29 cellular contexts compared by ENCODE assay signal in genomic region chr13:113461022-113461751, GRCh38.
"Had no signal": no experiment of that assay in that cellular context is flagged by ENCODE, and none has a peak within 500 bp of the region (broad histone marks: within the 10 kb centered on the region; RNA-seq: fewer than 3 reads in every experiment).

No MANE protein-coding gene starts in this region.

- DNase-seq: activated CD4-positive, alpha-beta memory T cell treated with anti-CD3 and anti-CD28 coated beads, Interleukin-2, amount 10 ng/mL, durations not matched to agents 7 days and 5 days; activated CD4-positive, alpha-beta T cell treated with anti-CD3 and anti-CD28 coated beads for 1 hour; activated CD4-positive, alpha-beta T cell treated with anti-CD3 and anti-CD28 coated beads, Interleukin-2, amount 10 ng/mL, durations not matched to agents 7 days and 5 days; activated gamma-delta T cell treated with Interleukin-2 at 50 U/mL for 16 hours; activated naive CD4-positive, alpha-beta T cell treated with anti-CD3 and anti-CD28 coated beads, Interleukin-2, amount 50 U/mL, for 16 hours; activated T-cell treated with anti-CD3 and anti-CD28 coated beads, Interleukin-2, amount 50 U/mL, for 4 hours; amniotic stem cell; brain microvascular endothelial cell; central memory CD4-positive, alpha-beta T cell; foreskin keratinocyte; kidney; mesenchymal stem cell; natural killer cell; sigmoid colon; stimulated activated CD4-positive, alpha-beta T cell treated with anti-CD3 and anti-CD28 coated beads, Interleukin-1b, Interleukin-23, amount 100 ng/mL, for 48 hours; stimulated activated CD4-positive, alpha-beta T cell treated with anti-CD3 and anti-CD28 coated beads, Interleukin-4, amount 100 ng/mL, for 4 hours; stimulated activated CD8-positive, alpha-beta memory T cell treated with anti-CD3 and anti-CD28 coated beads, Interleukin-4, amount 100 ng/mL, for 48 hours; stimulated activated naive CD8-positive, alpha-beta T cell treated with anti-CD3 and anti-CD28 coated beads, Interleukin-15, amount 100 ng/mL, for 72 hours; substantia nigra; T-helper 2 cell; tibial artery had no signal

- ATAC-seq: activated T-cell treated with anti-CD3 and anti-CD28 coated beads, Interleukin-2, amount 50 U/mL, for 4 hours; activated T-helper 17 cell treated with anti-CD3 and anti-CD28 coated beads, Interleukin-2, amount 50 U/mL, for 72 hours; foreskin keratinocyte; natural killer cell; stimulated activated memory B cell treated with anti-CD40 and anti-IgM and Interleukin-4, amounts not matched to agents 10 μg/mL and 1 μg/mL and 100 μg/mL, for 72 hours; stimulated activated naive CD8-positive, alpha-beta T cell treated with anti-CD3 and anti-CD28 coated beads, Interleukin-15, amount 100 ng/mL, for 72 hours had no signal

- H3K27ac ChIP-seq: brain microvascular endothelial cell, esophagus muscularis mucosa, foreskin keratinocyte, hepatocyte, neural progenitor cell, sigmoid colon, tibial artery had no signal

- H3K4me1 ChIP-seq: foreskin keratinocyte, neural progenitor cell had no signal

- H3K36me3 ChIP-seq: neural progenitor cell had no signal

- H3K27me3 ChIP-seq: brain microvascular endothelial cell, esophagus muscularis mucosa, foreskin keratinocyte, hepatocyte, neural progenitor cell, sigmoid colon, tibial artery had no signal

- FAIRE-seq: astrocyte, kidney, urothelium cell line had no signal

- H3K4me3 ChIP-seq: esophagus muscularis mucosa, hepatocyte, neural progenitor cell, sigmoid colon, smooth muscle cell, tibial artery had no signal

- H3K9me3 ChIP-seq: esophagus muscularis mucosa, sigmoid colon, tibial artery had no signal
